17 cellular contexts compared by ENCODE assay signal in genomic region chr9:135103001-135103446, GRCh38. TPM values are rescaled to one million over a fixed set of nuclear protein-coding genes. Genes with fewer than 3 reads are reported as not detected.
DNase-seq lines count a peak whose midpoint lies in the region; ATAC-seq and TF ChIP-seq lines count a peak whose summit lies in the region.
"Had no signal": no experiment of that assay in that cellular context is flagged by ENCODE, and none has a peak within 500 bp of the region (broad histone marks: within the 10 kb centered on the region; RNA-seq: fewer than 3 reads in every experiment).

No MANE protein-coding gene starts in this region.

- no peaks in the 10 kb centered on the region for H3K4me1 Mint-ChIP-seq in activated T-helper 2 cell treated with anti-CD3 and anti-CD28 coated beads, Interferon-gamma antibody, Interleukin-2, Interleukin-4, amounts not matched to agents 10 μg/mL and 5 μg/mL and 100 μg/mL, durations not matched to agents 14 hours and 24 hours and 36 hours (ENCODE audit: low read depth)

- no peaks in the 10 kb centered on the region for H3K36me3 Mint-ChIP-seq in activated T-helper 2 cell treated with anti-CD3 and anti-CD28 coated beads, Interferon-gamma antibody, Interleukin-2, Interleukin-4, amounts not matched to agents 10 μg/mL and 5 μg/mL and 100 μg/mL, durations not matched to agents 14 hours and 24 hours and 36 hours (ENCODE audit: low read depth)

- H3K4me1 ChIP-seq in psoas muscle = peaks cover 30% of the 10 kb centered on the region

- no peaks in the 10 kb centered on the region for H3K9me3 Mint-ChIP-seq in activated T-helper 2 cell treated with anti-CD3 and anti-CD28 coated beads, Interferon-gamma antibody, Interleukin-2, Interleukin-4, amounts not matched to agents 10 μg/mL and 5 μg/mL and 100 μg/mL, durations not matched to agents 14 hours and 24 hours and 36 hours
- H3K9me3 Mint-ChIP-seq: CD4-positive, alpha-beta T cell; HFFc6 had no signal

- H3K27ac Mint-ChIP-seq in activated T-helper 2 cell treated with anti-CD3 and anti-CD28 coated beads, Interferon-gamma antibody, Interleukin-2, Interleukin-4, amounts not matched to agents 10 μg/mL and 5 μg/mL and 100 μg/mL, durations not matched to agents 14 hours and 24 hours and 36 hours = no peak overlapping the region
- H3K27ac Mint-ChIP-seq: CD4-positive, alpha-beta T cell; HFFc6 had no signal

- peak; percentile 98 for DNase-seq in G401 (ENCODE audit: low spot score)
- peak; percentile 98 for DNase-seq in cerebellar cortex (ENCODE audit: low spot score)
- DNase-seq in left cardiac atrium = no peak
- peak; percentile 56 to 80 for DNase-seq in psoas muscle
- no peak for DNase-seq in ACHN
- no peak for DNase-seq in activated T-helper 2 cell treated with anti-CD3 and anti-CD28 coated beads, Interferon-gamma antibody, Interleukin-2, Interleukin-4, amounts not matched to agents 10 μg/mL and 5 μg/mL and 100 μg/mL, durations not matched to agents 14 hours and 24 hours and 36 hours (ENCODE audit: low spot score)
- DNase-seq in NCI-H1092 treated with DMSO at 0.1 percent for 48 hours (lab: John Stamatoyannopoulos, UW) = no peak
- DNase-seq: AML-193; CD4-positive, alpha-beta T cell; DND-41; GF-D8; HFFc6; NCI-H1694; NCI-H2107; NCI-H345; PC-3 had no signal

- ATAC-seq in left cardiac atrium (peak; percentile 64 to 82), psoas muscle (peak; percentile 93 to 96 (median 95)), GM18502 (IDR thresholded peaks at IDR 0.05; ENCODE audit: poor library complexity, unreplicated experiment) (no peak)
- ATAC-seq: PC-3 had no signal

- peak overlapping the region; percentile 82 for H3K27ac ChIP-seq in psoas muscle

- H3K27me3 Mint-ChIP-seq in activated T-helper 2 cell treated with anti-CD3 and anti-CD28 coated beads, Interferon-gamma antibody, Interleukin-2, Interleukin-4, amounts not matched to agents 10 μg/mL and 5 μg/mL and 100 μg/mL, durations not matched to agents 14 hours and 24 hours and 36 hours (ENCODE audit: low read depth) = peaks cover 7% of the 10 kb centered on the region

- no peak for TF ChIP-seq CTCF in psoas muscle (IDR thresholded peaks at IDR 0.05)

- intact Hi-C loops in left cardiac atrium (cut with DNase I) = no loop called here
- intact Hi-C loops in psoas muscle (cut with DNase I) = no loop called here
- intact Hi-C loops in activated T-helper 2 cell treated with anti-CD3 and anti-CD28 coated beads, Interferon-gamma antibody, Interleukin-2, Interleukin-4, amounts not matched to agents 10 μg/mL and 5 μg/mL and 100 μg/mL, durations not matched to agents 14 hours and 24 hours and 36 hours (cut with micrococcal nuclease) = no loop called here

- no peak overlapping the region for H3K4me3 Mint-ChIP-seq in activated T-helper 2 cell treated with anti-CD3 and anti-CD28 coated beads, Interferon-gamma antibody, Interleukin-2, Interleukin-4, amounts not matched to agents 10 μg/mL and 5 μg/mL and 100 μg/mL, durations not matched to agents 14 hours and 24 hours and 36 hours (ENCODE audit: low read depth)
- H3K4me3 Mint-ChIP-seq: CD4-positive, alpha-beta T cell; HFFc6 had no signal

- 20 to 36% (median 31%) methylated on average over 9 of the region's 9 CpGs for WGBS in psoas muscle, 3 donors

- H3K36me3 ChIP-seq in psoas muscle (ENCODE audit: insufficient read depth in 1 of 2, low read depth in 1 of 2) = no peaks in the 10 kb centered on the region

- H3K27me3 ChIP-seq in psoas muscle (ENCODE audit: insufficient read depth in 3 of 3, low read length in 2 of 3) = peaks cover 0 to 3% (median 0%) of the 10 kb centered on the region in 3 donors

- in situ Hi-C loops in G401 (cut with HindIII; ENCODE audit: low sequenced_read_pairs) (no loop called here), ACHN (cut with HindIII; ENCODE audit: low pct_ligation_motif_present, low pct_unique_long_range_greater_than_20kb, low sequenced_read_pairs) (no loop called here)

- H3K9me3 ChIP-seq in psoas muscle = no peaks in the 10 kb centered on the region

- H3K4me3 ChIP-seq in psoas muscle = no peak overlapping the region

RNA-seq across cellular contexts. Expression of gene OLFM1, which starts 15.6 kb away (rescaled TPM):
- total RNA-seq in G401 (2014; rRNA removed; shearing (Covaris generic)) = 5.9 and 6.5 TPM in 2 replicates
- total RNA-seq in left cardiac atrium (10 to 100 TPM; 13.9 to 25.5 TPM), psoas muscle (10 to 100 TPM in 1 of 4 donors, 1 to 10 TPM in 3; 4.8 to 21.4 (median 6.4) TPM)
- 10 to 100 TPM; 11.2 to 23.1 (median 13.0) TPM for polyA plus RNA-seq in psoas muscle
- total RNA-seq in activated T-helper 2 cell treated with anti-CD3 and anti-CD28 coated beads, Interferon-gamma antibody, Interleukin-2, Interleukin-4, amounts not matched to agents 10 μg/mL and 5 μg/mL and 100 μg/mL, durations not matched to agents 14 hours and 24 hours and 36 hours = 0.28 and 0.37 TPM in 2 replicates
- total RNA-seq: CD4-positive, alpha-beta T cell had no signal

Comparison
In these comparisons a context has a peak if more than half of its experiments do, and no peak if none do; other contexts are left out.
1. DNase-seq: peak in G401 (single experiment), cerebellar cortex (single experiment) and psoas muscle (2 of 2); none in left cardiac atrium (single experiment), ACHN (single experiment), activated T-helper 2 cell treated with anti-CD3 and anti-CD28 coated beads, Interferon-gamma antibody, Interleukin-2, Interleukin-4, amounts not matched to agents 10 μg/mL and 5 μg/mL and 100 μg/mL, durations not matched to agents 14 hours and 24 hours and 36 hours (single experiment) and NCI-H1092 treated with DMSO at 0.1 percent for 48 hours (single experiment).